In genomic region chr7:20083781-20084180, GRCh38 we compare ENCODE assay signal across 12 cellular contexts.
A peak's percentile ranks its signal among the peaks of the same experiment; 100 is the strongest.
DNase-seq lines count a peak whose midpoint lies in the region; ATAC-seq, FAIRE-seq and TF ChIP-seq lines count a peak whose summit lies in the region.
"Had no signal": no experiment of that assay in that cellular context is flagged by ENCODE, and none has a peak within 500 bp of the region (broad histone marks: within the 10 kb centered on the region; RNA-seq: fewer than 3 reads in every experiment).

No MANE protein-coding gene starts in this region.

- no peaks in the 10 kb centered on the region for H3K36me3 ChIP-seq in fibroblast of lung (ENCODE audit: control insufficient read depth, insufficient read depth, low read length)

- no peaks in the 10 kb centered on the region for H3K4me1 Mint-ChIP-seq in stimulated activated naive CD8-positive, alpha-beta T cell treated with anti-CD3 and anti-CD28 coated beads, Interleukin-15, amount 100 ng/mL, for 72 hours

- H3K79me2 ChIP-seq in fibroblast of lung (ENCODE audit: control insufficient read depth, insufficient read depth, low read length): no peaks in the 10 kb centered on the region

- TF ChIP-seq CTCF in fibroblast of lung (conservative IDR thresholded peaks at IDR 0.05 in 1 of 2, IDR thresholded peaks at IDR 0.05 in 1 of 2; ENCODE audit: low read depth in 1 of 2, low read length in 2 of 2): no peak

- H3K27me3 ChIP-seq in fibroblast of lung (ENCODE audit: control insufficient read depth, insufficient read depth, low read length): no peaks in the 10 kb centered on the region

- peak; percentile 81 for ATAC-seq in stimulated activated naive CD8-positive, alpha-beta T cell treated with anti-CD3 and anti-CD28 coated beads, Interleukin-15, Interleukin-2, amounts not matched to agents 100 U/mL and 50 U/mL, for 24 hours
- no peak for ATAC-seq in stimulated activated naive CD8-positive, alpha-beta T cell treated with anti-CD3 and anti-CD28 coated beads, Interleukin-15, amount 100 ng/mL, for 72 hours

- no peak overlapping the region for H3K27ac ChIP-seq in fibroblast of lung (ENCODE audit: insufficient read depth, low read length)
- H3K27ac ChIP-seq: VCaP had no signal

- no peak overlapping the region for H3K4me3 ChIP-seq in fibroblast of lung (replicated peaks in 1 of 4; ENCODE audit: control extremely low read depth in 1 of 4, insufficient read depth in 1 of 4, low read depth in 3 of 4, low read length in 4 of 4)

- no peaks in the 10 kb centered on the region for H3K9me3 Mint-ChIP-seq in stimulated activated naive CD8-positive, alpha-beta T cell treated with anti-CD3 and anti-CD28 coated beads, Interleukin-15, amount 100 ng/mL, for 72 hours
- H3K9me3 Mint-ChIP-seq: brain had no signal

- DNase-seq in stimulated activated naive CD8-positive, alpha-beta T cell treated with anti-CD3 and anti-CD28 coated beads, Interleukin-15, Interleukin-2, amounts not matched to agents 100 U/mL and 50 U/mL, for 24 hours: peak; percentile 4
- no peak for DNase-seq in stimulated activated naive CD8-positive, alpha-beta T cell treated with anti-CD3 and anti-CD28 coated beads, Interleukin-15, amount 100 ng/mL, for 72 hours
- DNase-seq in NOMO-1 treated with dmso at 0.1 percent for 144 hours (lab: John Stamatoyannopoulos, UW; ENCODE audit: unreplicated experiment) (peak; percentile 49), fibroblast of lung (ENCODE audit: low read depth in 2 of 2) (peak; percentile 40 to 50), iPS-NIHi11 (ENCODE audit: low spot score) (no peak), frontal cortex (ENCODE audit: low spot score in 2 of 2) (no peak), NCI-H1436 treated with DMSO at 0.1 percent for 48 hours (lab: John Stamatoyannopoulos, UW) (no peak), NCI-H1694 (lab: John Stamatoyannopoulos, UW) (no peak)
- DNase-seq: CD4-positive, alpha-beta T cell; NCI-H345 had no signal

- H2AFZ ChIP-seq in fibroblast of lung (ENCODE audit: low read length): no peak overlapping the region

- H3K27me3 Mint-ChIP-seq in stimulated activated naive CD8-positive, alpha-beta T cell treated with anti-CD3 and anti-CD28 coated beads, Interleukin-15, amount 100 ng/mL, for 72 hours: no peaks in the 10 kb centered on the region
- H3K27me3 Mint-ChIP-seq: brain; CD4-positive, alpha-beta T cell had no signal

- H4K20me1 ChIP-seq in fibroblast of lung (ENCODE audit: control insufficient read depth, extremely low read depth, insufficient read depth, low read length): no peaks in the 10 kb centered on the region

- no peak overlapping the region for H3K9ac ChIP-seq in fibroblast of lung (ENCODE audit: insufficient read depth, low read length)

- H3K4me2 ChIP-seq in fibroblast of lung (ENCODE audit: extremely low read depth, insufficient read depth, low read length): no peak overlapping the region

- H3K9me3 ChIP-seq in fibroblast of lung (ENCODE audit: control insufficient read depth, insufficient read depth, low read depth, low read length): no peaks in the 10 kb centered on the region

- H3K4me1 ChIP-seq in fibroblast of lung (ENCODE audit: control insufficient read depth, extremely low read depth, insufficient read depth, low read length): no peaks in the 10 kb centered on the region

- H3K4me3 Mint-ChIP-seq in stimulated activated naive CD8-positive, alpha-beta T cell treated with anti-CD3 and anti-CD28 coated beads, Interleukin-15, amount 100 ng/mL, for 72 hours: no peak overlapping the region
- H3K4me3 Mint-ChIP-seq: brain; CD4-positive, alpha-beta T cell had no signal

- no peak overlapping the region for H3K27ac Mint-ChIP-seq in stimulated activated naive CD8-positive, alpha-beta T cell treated with anti-CD3 and anti-CD28 coated beads, Interleukin-15, amount 100 ng/mL, for 72 hours
- H3K27ac Mint-ChIP-seq: brain; CD4-positive, alpha-beta T cell had no signal

- no peak for FAIRE-seq in frontal cortex (lab: Jason Lieb, UNC)

Comparison
In these comparisons a context has a peak if more than half of its experiments do, and no peak if none do; other contexts are left out.
1. DNase-seq: peak in stimulated activated naive CD8-positive, alpha-beta T cell treated with anti-CD3 and anti-CD28 coated beads, Interleukin-15, Interleukin-2, amounts not matched to agents 100 U/mL and 50 U/mL, for 24 hours (single experiment), NOMO-1 treated with dmso at 0.1 percent for 144 hours (single experiment) and fibroblast of lung (2 of 2); none in stimulated activated naive CD8-positive, alpha-beta T cell treated with anti-CD3 and anti-CD28 coated beads, Interleukin-15, amount 100 ng/mL, for 72 hours (0 of 2), iPS-NIHi11 (single experiment), frontal cortex (0 of 2), NCI-H1436 treated with DMSO at 0.1 percent for 48 hours (single experiment) and NCI-H1694 (single experiment).